9 cellular contexts compared by ENCODE assay signal in genomic region chr11:1749020-1749758, GRCh38. TPM values are rescaled to one million over a fixed set of nuclear protein-coding genes. Genes with fewer than 3 reads are reported as not detected.
DNase-seq lines count a peak whose midpoint lies in the region; ATAC-seq and TF ChIP-seq lines count a peak whose summit lies in the region.
"Had no signal": no experiment of that assay in that cellular context is flagged by ENCODE, and none has a peak within 500 bp of the region (broad histone marks: within the 10 kb centered on the region; RNA-seq: fewer than 3 reads in every experiment).

No MANE protein-coding gene starts in this region.

- peaks cover 33% of the 10 kb centered on the region for H3K36me3 ChIP-seq in DND-41 (ENCODE audit: insufficient read depth, low read length)

- H3K27me3 Mint-ChIP-seq in T-helper 17 cell: peaks cover 15% of the 10 kb centered on the region
- peaks cover 35% of the 10 kb centered on the region for H3K27me3 Mint-ChIP-seq in progenitor cell of endocrine pancreas

- H3K27me3 ChIP-seq in DND-41 (ENCODE audit: insufficient read depth, low read length, poor library complexity): no peaks in the 10 kb centered on the region

- H3K9me3 Mint-ChIP-seq in progenitor cell of endocrine pancreas (ENCODE audit: low read depth): peaks cover 4% of the 10 kb centered on the region

- H3K4me3 Mint-ChIP-seq in T-helper 17 cell (peak overlapping the region; percentile 65), progenitor cell of endocrine pancreas (ENCODE audit: low read depth) (peak overlapping the region; percentile 50)

- no peak overlapping the region for H3K4me2 ChIP-seq in DND-41 (ENCODE audit: insufficient read depth, low read length)

- TF ChIP-seq CTCF in DND-41 (IDR thresholded peaks at IDR 0.05; ENCODE audit: borderline replicate concordance, extremely low read depth, low read length, poor library complexity, severe bottlenecking) (no peak), progenitor cell of endocrine pancreas (IDR thresholded peaks at IDR 0.05; ENCODE audit: unreplicated experiment) (no peak)

- H3K4me1 Mint-ChIP-seq in T-helper 17 cell (peaks cover 16% of the 10 kb centered on the region), progenitor cell of endocrine pancreas (ENCODE audit: low read depth) (peaks cover 9% of the 10 kb centered on the region)

- H3K36me3 Mint-ChIP-seq in T-helper 17 cell (ENCODE audit: low read depth) (no peaks in the 10 kb centered on the region), progenitor cell of endocrine pancreas (ENCODE audit: insufficient read depth) (no peaks in the 10 kb centered on the region)

- no peak overlapping the region for H2AFZ ChIP-seq in DND-41 (ENCODE audit: low read depth, low read length)

- H4K20me1 ChIP-seq in DND-41 (ENCODE audit: insufficient read depth, low read length): peaks cover 5% of the 10 kb centered on the region; the same call in 1 of the 2 replicates

- peak overlapping the region; percentile 5; the same call in 1 of the 2 replicates for H3K27ac ChIP-seq in DND-41 (ENCODE audit: low read length)

- DNase-seq in DND-41: no peak
- no peak for DNase-seq in T-helper 17 cell
- DNase-seq in Right ventricle myocardium superior: peak; percentile 46
- no peak for DNase-seq in progenitor cell of endocrine pancreas (ENCODE audit: low spot score, unreplicated experiment)
- no peak for DNase-seq in NCI-H1694 treated with DMSO at 0.1 percent for 48 hours (lab: John Stamatoyannopoulos, UW)
- DNase-seq in NCI-H345 (lab: John Stamatoyannopoulos, UW): no peak
- DNase-seq: stimulated activated CD4-positive, alpha-beta T cell treated with anti-CD3 and anti-CD28 coated beads, Interleukin-2, amount 100 ng/mL, for 24 hours had no signal

- no peaks in the 10 kb centered on the region for H3K9me3 ChIP-seq in DND-41 (ENCODE audit: insufficient read depth, low read length, severe bottlenecking)
- no peaks in the 10 kb centered on the region for H3K9me3 ChIP-seq in T-helper 17 cell (ENCODE audit: control insufficient read depth, low read length, poor library complexity, severe bottlenecking)

- intact Hi-C loops in Right ventricle myocardium superior (cut with DNase I): no loop called here

- H3K27ac Mint-ChIP-seq in T-helper 17 cell (no peak overlapping the region), progenitor cell of endocrine pancreas (no peak overlapping the region)

- no peak for ATAC-seq in DND-41 (ENCODE audit: insufficient read depth, low read depth)
- ATAC-seq in T-helper 17 cell: no peak
- ATAC-seq in Right ventricle myocardium superior (ENCODE audit: poor library complexity): peak; percentile 22
- no peak for ATAC-seq in GM21423 (IDR thresholded peaks at IDR 0.05; ENCODE audit: unreplicated experiment)
- no peak for ATAC-seq in GM21619 (IDR thresholded peaks at IDR 0.05; ENCODE audit: unreplicated experiment)

- H3K4me1 ChIP-seq in DND-41 (ENCODE audit: insufficient read depth, low read length): no peaks in the 10 kb centered on the region

- H3K79me2 ChIP-seq in DND-41 (ENCODE audit: insufficient read depth, low read length): no peaks in the 10 kb centered on the region

- no peak overlapping the region for H3K4me3 ChIP-seq in DND-41 (ENCODE audit: low read depth in 1 of 2, low read length in 2 of 2)

- H3K9ac ChIP-seq in DND-41 (ENCODE audit: low read depth, low read length): no peak overlapping the region

RNA-seq across cellular contexts. Expression of gene IFITM10, which starts 1.2 kb away (rescaled TPM):
- total RNA-seq in T-helper 17 cell (under 1 TPM; 0.78 to 0.90 TPM), Right ventricle myocardium superior (1.1 TPM), progenitor cell of endocrine pancreas (1.2 TPM in 2 replicates)

RNA-seq across cellular contexts. Expression of gene CTSD, which starts 14.5 kb away (rescaled TPM):
- total RNA-seq in T-helper 17 cell (10 to 100 TPM; 79.6 to 83.2 TPM), Right ventricle myocardium superior (986 TPM), progenitor cell of endocrine pancreas (158 and 163 TPM in 2 replicates)

RNA-seq across cellular contexts. Expression of gene KRTAP5-6, which starts 52.2 kb away (rescaled TPM):
- not detected for total RNA-seq in T-helper 17 cell
- not detected for total RNA-seq in Right ventricle myocardium superior
- not detected in 2 replicates for total RNA-seq in progenitor cell of endocrine pancreas
